Comparison of ENCODE assay signal across 23 cellular contexts in genomic region chr2:57828221-57828620, GRCh38.
"Had no signal": no experiment of that assay in that cellular context is flagged by ENCODE, and none has a peak within 500 bp of the region (broad histone marks: within the 10 kb centered on the region; RNA-seq: fewer than 3 reads in every experiment).

No MANE protein-coding gene starts in this region.

- H3K4me3 ChIP-seq: gastrocnemius medialis, left lung, neural progenitor cell, prostate gland, right atrium auricular region, sigmoid colon, testis, tibial artery, upper lobe of left lung had no signal

- H3K4me1 ChIP-seq: gastrocnemius medialis, left lung, neural progenitor cell, prostate gland, right atrium auricular region, sigmoid colon, testis, tibial artery, upper lobe of left lung had no signal

- H3K36me3 ChIP-seq: gastrocnemius medialis, left lung, neural progenitor cell, prostate gland, right atrium auricular region, sigmoid colon, tibial artery, upper lobe of left lung had no signal

- FAIRE-seq: urothelium cell line had no signal

- H3K27me3 ChIP-seq: gastrocnemius medialis, left lung, neural progenitor cell, right atrium auricular region, sigmoid colon, testis, tibial artery, upper lobe of left lung had no signal

- H3K27ac ChIP-seq: gastrocnemius medialis, left lung, neural progenitor cell, prostate gland, right atrium auricular region, sigmoid colon, testis, tibial artery, upper lobe of left lung had no signal

- H3K9ac ChIP-seq: neural progenitor cell had no signal

- ATAC-seq: effector memory CD8-positive, alpha-beta T cell; gastrocnemius medialis; left cardiac atrium; left lung; naive thymus-derived CD4-positive, alpha-beta T cell; stimulated activated memory B cell treated with anti-CD40 and anti-IgM and Interleukin-4, amounts not matched to agents 10 μg/mL and 1 μg/mL and 100 μg/mL, for 72 hours; stimulated activated naive CD8-positive, alpha-beta T cell treated with anti-CD3 and anti-CD28 coated beads, Interleukin-15, Interleukin-2, amounts not matched to agents 100 U/mL and 50 U/mL, for 24 hours had no signal

- H3K9me3 ChIP-seq: gastrocnemius medialis, prostate gland, testis, upper lobe of left lung had no signal

- DNase-seq: cortex of kidney; effector memory CD8-positive, alpha-beta T cell; foreskin fibroblast; gastrocnemius medialis; head of caudate nucleus; left cardiac atrium; mesenchymal stem cell; midbrain; naive thymus-derived CD4-positive, alpha-beta T cell; nucleus accumbens; sigmoid colon; stimulated activated CD4-positive, alpha-beta T cell treated with anti-CD3 and anti-CD28 coated beads, Interleukin-4, amount 100 ng/mL, for 4 hours; stimulated activated naive CD8-positive, alpha-beta T cell treated with anti-CD3 and anti-CD28 coated beads, Interleukin-15, Interleukin-2, amounts not matched to agents 100 U/mL and 50 U/mL, for 24 hours; substantia nigra; testis; tibial artery; upper lobe of left lung had no signal
